Comparison of ENCODE assay signal across 15 cellular contexts in the genomic region with DNA sequence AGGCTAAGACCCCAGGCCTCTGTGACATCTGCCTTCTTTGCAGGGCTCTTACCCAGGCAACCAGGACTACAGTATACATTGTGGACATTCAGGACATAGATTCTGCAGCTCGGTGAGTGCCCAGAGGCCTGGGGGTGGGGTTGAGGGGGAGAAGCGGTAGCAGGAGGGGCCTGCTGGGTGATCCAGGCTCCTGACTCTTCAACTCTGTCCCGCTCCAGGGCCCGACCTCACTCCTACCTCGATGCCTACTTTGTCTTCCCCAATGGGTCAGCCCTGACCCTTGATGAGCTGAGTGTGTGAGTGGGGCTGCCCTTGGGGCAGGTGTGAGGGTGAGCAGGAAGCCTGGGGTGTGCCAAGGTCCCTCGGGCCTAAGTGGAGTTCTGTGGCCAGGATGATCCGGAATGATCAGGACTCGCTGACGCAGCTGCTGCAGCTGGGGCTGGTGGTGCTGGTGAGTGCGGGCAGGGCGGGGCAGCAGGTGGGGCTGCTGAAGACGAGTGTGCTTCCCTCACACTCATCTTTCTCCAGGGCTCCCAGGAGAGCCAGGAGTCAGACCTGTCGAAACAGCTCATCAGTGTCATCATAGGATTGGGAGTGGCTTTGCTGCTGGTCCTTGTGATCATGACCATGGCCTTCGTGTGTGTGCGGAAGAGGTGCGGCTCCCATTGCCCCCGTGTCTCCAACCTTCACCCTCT. TPM values are rescaled to one million over a fixed set of nuclear protein-coding genes. Genes with fewer than 3 reads are reported as not detected.
"Had no signal": no experiment of that assay in that cellular context is flagged by ENCODE, and none has a peak within 500 bp of the region (broad histone marks: within the 10 kb centered on the region; RNA-seq: fewer than 3 reads in every experiment).

No MANE protein-coding gene starts in this region.

- H3K9me3 Mint-ChIP-seq: natural killer cell had no signal

- H3K4me1 Mint-ChIP-seq: natural killer cell had no signal

- H3K27ac ChIP-seq: cardiac muscle cell, heart right ventricle, psoas muscle, right lobe of liver, transverse colon had no signal

- H3K36me3 Mint-ChIP-seq: natural killer cell had no signal

- DNase-seq: activated CD4-positive, alpha-beta T cell treated with anti-CD3 and anti-CD28 coated beads for 48 hours; activated naive CD4-positive, alpha-beta T cell treated with anti-CD3 and anti-CD28 coated beads, Interleukin-2, amount 10 ng/mL, durations not matched to agents 7 days and 5 days; heart right ventricle; mucosa of descending colon; natural killer cell; psoas muscle; right lobe of liver; stimulated activated CD4-positive, alpha-beta T cell treated with anti-CD3 and anti-CD28 coated beads, Interleukin-2, amount 100 ng/mL, for 24 hours; stimulated activated naive CD4-positive, alpha-beta T cell; substantia nigra; transverse colon had no signal

- H3K4me1 ChIP-seq: heart right ventricle, psoas muscle, right lobe of liver, transverse colon had no signal

- H3K36me3 ChIP-seq: cardiac muscle cell, heart right ventricle, right lobe of liver, transverse colon had no signal

- H3K4me3 Mint-ChIP-seq: activated naive CD4-positive, alpha-beta T cell treated with anti-CD3 and anti-CD28 coated beads, Interleukin-2, amount 10 ng/mL, durations not matched to agents 7 days and 5 days; natural killer cell had no signal

- H3K27me3 ChIP-seq: cardiac muscle cell, right lobe of liver, transverse colon had no signal

- H3K27ac Mint-ChIP-seq: activated naive CD4-positive, alpha-beta T cell treated with anti-CD3 and anti-CD28 coated beads, Interleukin-2, amount 10 ng/mL, durations not matched to agents 7 days and 5 days; activated T-helper 2 cell treated with anti-CD3 and anti-CD28 coated beads, Interferon-gamma antibody, Interleukin-2, Interleukin-4, amounts not matched to agents 10 μg/mL and 5 μg/mL and 100 μg/mL, durations not matched to agents 14 hours and 24 hours and 36 hours; natural killer cell had no signal

- H3K4me3 ChIP-seq: cardiac muscle cell, heart right ventricle, mucosa of descending colon, psoas muscle, right lobe of liver, transverse colon had no signal

- ATAC-seq: heart right ventricle, left lobe of liver, mucosa of descending colon, natural killer cell, psoas muscle, right lobe of liver had no signal

RNA-seq across cellular contexts. Expression of gene SNCB, which starts 40.2 kb away (rescaled TPM):
- total RNA-seq: activated T-helper 2 cell treated with anti-CD3 and anti-CD28 coated beads, Interferon-gamma antibody, Interleukin-2, Interleukin-4, amounts not matched to agents 10 μg/mL and 5 μg/mL and 100 μg/mL, durations not matched to agents 14 hours and 24 hours and 36 hours; left lobe of liver; natural killer cell; osteoblast; right lobe of liver; transverse colon had no signal
- polyA plus RNA-seq: heart right ventricle had no signal

RNA-seq across cellular contexts. Expression of gene EIF4E1B, which starts 40.3 kb away (rescaled TPM):
- total RNA-seq: activated T-helper 2 cell treated with anti-CD3 and anti-CD28 coated beads, Interferon-gamma antibody, Interleukin-2, Interleukin-4, amounts not matched to agents 10 μg/mL and 5 μg/mL and 100 μg/mL, durations not matched to agents 14 hours and 24 hours and 36 hours; cardiac muscle cell; heart right ventricle; left lobe of liver; mucosa of descending colon; natural killer cell; osteoblast; psoas muscle; right lobe of liver; transverse colon had no signal
- polyA plus RNA-seq: cardiac muscle cell, heart right ventricle had no signal
